Comparison of ENCODE assay signal across 10 cellular contexts in genomic region chr11:120547871-120548681, GRCh38. TPM values are rescaled to one million over a fixed set of nuclear protein-coding genes. Genes with fewer than 3 reads are reported as not detected.
DNase-seq lines count a peak whose midpoint lies in the region; ATAC-seq and TF ChIP-seq lines count a peak whose summit lies in the region.
"Had no signal": no experiment of that assay in that cellular context is flagged by ENCODE, and none has a peak within 500 bp of the region (broad histone marks: within the 10 kb centered on the region; RNA-seq: fewer than 3 reads in every experiment).

No MANE protein-coding gene starts in this region.

- no peak for TF ChIP-seq POLR2A in sigmoid colon (IDR thresholded peaks at IDR 0.05)

- POLR2A ChIA-PET in activated CD4-positive, alpha-beta memory T cell treated with anti-CD3 and anti-CD28 coated beads for 36 hours (lab: Charles Lee): no interaction called here

- peaks cover 0 to 29% (median 22%) of the 10 kb centered on the region in 4 donors for H3K4me1 ChIP-seq in sigmoid colon

- 35 to 59% methylated on average over 15 of the region's 15 CpGs for WGBS in sigmoid colon, 2 donors

- CTCF ChIA-PET in activated CD4-positive, alpha-beta memory T cell treated with anti-CD3 and anti-CD28 coated beads for 36 hours (lab: Charles Lee): interaction anchor here (1.2 kb wide), 1 partner anchor 37 kb away, joined by 3 read pairs; no protein-coding TSS in a partner anchor

- H3K4me3 ChIP-seq in sigmoid colon: no peak overlapping the region
- H3K4me3 ChIP-seq: tibial nerve had no signal

- H3K4me3 Mint-ChIP-seq in activated CD4-positive, alpha-beta memory T cell treated with anti-CD3 and anti-CD28 coated beads for 36 hours: no peak overlapping the region
- H3K4me3 Mint-ChIP-seq: central memory CD8-positive, alpha-beta T cell had no signal

- intact Hi-C loops in left ventricle myocardium superior (cut with micrococcal nuclease): no loop called here
- intact Hi-C loops in sigmoid colon (cut with DNase I): no loop called here
- intact Hi-C loops in activated CD4-positive, alpha-beta memory T cell treated with anti-CD3 and anti-CD28 coated beads for 36 hours (cut with micrococcal nuclease): no loop called here

- no peaks in the 10 kb centered on the region for H3K36me3 Mint-ChIP-seq in activated CD4-positive, alpha-beta memory T cell treated with anti-CD3 and anti-CD28 coated beads for 36 hours

- peak overlapping the region; percentile 11 to 56 (median 46) for H3K27ac ChIP-seq in sigmoid colon

- no peaks in the 10 kb centered on the region for H3K9me3 ChIP-seq in sigmoid colon
- H3K9me3 ChIP-seq: tibial nerve had no signal

- DNase-seq in C1 segment of cervical spinal cord (lab: John Stamatoyannopoulos, UW): peak in 12 of 14 donors; percentile 34 to 94 (median 76)
- peak; percentile 95 for DNase-seq in NCI-H1105 treated with DMSO at 0.1 percent for 48 hours (lab: John Stamatoyannopoulos, UW)
- peak in 54 of 56 donors; percentile 30 to 96 (median 82) for DNase-seq in amygdala (lab: John Stamatoyannopoulos, UW)
- peak; percentile 92 for DNase-seq in left ventricle myocardium superior
- peak; percentile 87 for DNase-seq in sigmoid colon
- no peak for DNase-seq in NCI-H187 treated with DMSO at 0.1 percent for 48 hours (lab: John Stamatoyannopoulos, UW)
- no peak for DNase-seq in germinal center (ENCODE audit: low spot score)
- no peak for DNase-seq in activated CD4-positive, alpha-beta memory T cell treated with anti-CD3 and anti-CD28 coated beads for 36 hours

- TF ChIP-seq CTCF in sigmoid colon (IDR thresholded peaks at IDR 0.05): no peak

- H3K27me3 Mint-ChIP-seq in activated CD4-positive, alpha-beta memory T cell treated with anti-CD3 and anti-CD28 coated beads for 36 hours: peaks cover 18% of the 10 kb centered on the region

- H3K27ac Mint-ChIP-seq in activated CD4-positive, alpha-beta memory T cell treated with anti-CD3 and anti-CD28 coated beads for 36 hours: no peak overlapping the region

- no peaks in the 10 kb centered on the region for H3K4me1 Mint-ChIP-seq in activated CD4-positive, alpha-beta memory T cell treated with anti-CD3 and anti-CD28 coated beads for 36 hours (ENCODE audit: low read depth)
- H3K4me1 Mint-ChIP-seq: central memory CD8-positive, alpha-beta T cell had no signal

- no peaks in the 10 kb centered on the region for H3K9me3 Mint-ChIP-seq in activated CD4-positive, alpha-beta memory T cell treated with anti-CD3 and anti-CD28 coated beads for 36 hours
- H3K9me3 Mint-ChIP-seq: central memory CD8-positive, alpha-beta T cell had no signal

- TF ChIP-seq EP300 in sigmoid colon (IDR thresholded peaks at IDR 0.05): no peak

- peak; percentile 98 for ATAC-seq in left ventricle myocardium superior

- no peaks in the 10 kb centered on the region for H3K36me3 ChIP-seq in sigmoid colon
- H3K36me3 ChIP-seq: tibial nerve had no signal

- H3K27me3 ChIP-seq in sigmoid colon: no peaks in the 10 kb centered on the region
- H3K27me3 ChIP-seq: tibial nerve had no signal

RNA-seq across cellular contexts. Expression of gene GRIK4, which starts 36.5 kb away (rescaled TPM):
- 0.22 TPM for total RNA-seq in left ventricle myocardium superior
- under 1 TPM in 2 of 4 donors, not detected in 2; 0.27 to 0.36 TPM for total RNA-seq in sigmoid colon
- polyA plus RNA-seq in sigmoid colon: under 1 TPM in 1 of 3 donors, not detected in 2; 0.10 TPM
- total RNA-seq in activated CD4-positive, alpha-beta memory T cell treated with anti-CD3 and anti-CD28 coated beads for 36 hours: not detected

Comparison
In these comparisons a context has a peak if more than half of its experiments do, and no peak if none do; other contexts are left out.
1. DNase-seq: peak in C1 segment of cervical spinal cord (12 of 14), NCI-H1105 treated with DMSO at 0.1 percent for 48 hours (single experiment), amygdala (54 of 56), left ventricle myocardium superior (single experiment) and sigmoid colon (single experiment); none in NCI-H187 treated with DMSO at 0.1 percent for 48 hours (single experiment), germinal center (single experiment) and activated CD4-positive, alpha-beta memory T cell treated with anti-CD3 and anti-CD28 coated beads for 36 hours (single experiment).